Comparison of ENCODE assay signal across 8 cellular contexts in genomic region chr1:176206961-176207902, GRCh38. TPM values are rescaled to one million over a fixed set of nuclear protein-coding genes. Genes with fewer than 3 reads are reported as not detected.
DNase-seq lines count a peak whose midpoint lies in the region; ATAC-seq and TF ChIP-seq lines count a peak whose summit lies in the region.

TSS of gene COP1 (minus strand) at chr1:176207286. CDS start at chr1:176206978, 308 bp downstream.

- H3K4me1 Mint-ChIP-seq in activated naive CD4-positive, alpha-beta T cell treated with anti-CD3 and anti-CD28 coated beads, Interleukin-2, amount 50 U/mL, for 24 hours = peaks cover 47% of the 10 kb centered on the region

- no peaks in the 10 kb centered on the region for H3K27me3 Mint-ChIP-seq in activated naive CD4-positive, alpha-beta T cell treated with anti-CD3 and anti-CD28 coated beads, Interleukin-2, amount 50 U/mL, for 24 hours

- no peak for TF ChIP-seq POLR2A in testis (IDR thresholded peaks at IDR 0.05)

- H3K9me3 ChIP-seq in testis = no peaks in the 10 kb centered on the region

- DNase-seq in GM10248 (ENCODE audit: extremely low spot score) (peak; percentile 94), NCI-H1092 (lab: John Stamatoyannopoulos, UW) (peak; percentile 98), glomerular endothelial cell (ENCODE audit: extremely low read depth, low read depth, low spot score) (peak; percentile 67), omental fat pad (ENCODE audit: low spot score) (peak; percentile 72), testis (peak; percentile 97)

- H3K27ac ChIP-seq in testis = peak within 1 kb of the TSS; percentile 87 to 90

- H3K4me3 Mint-ChIP-seq in activated naive CD4-positive, alpha-beta T cell treated with anti-CD3 and anti-CD28 coated beads, Interleukin-2, amount 50 U/mL, for 24 hours = peak within 1 kb of the TSS; percentile 97

- H3K4me1 ChIP-seq in testis = peaks cover 25% of the 10 kb centered on the region

- peak within 1 kb of the TSS; percentile 100 for H3K27ac Mint-ChIP-seq in activated naive CD4-positive, alpha-beta T cell treated with anti-CD3 and anti-CD28 coated beads, Interleukin-2, amount 50 U/mL, for 24 hours

- CTCF ChIA-PET in GM10248 (lab: Yijun Ruan, JAX) = interaction anchor here (0.9 to 1.9 kb wide), 5 partner anchors 10 to 22 kb away, joined by 3 to 5 read pairs (median 4); no protein-coding TSS in a partner anchor

- no peaks in the 10 kb centered on the region for H3K36me3 ChIP-seq in testis (ENCODE audit: low read depth, missing control alignments)

- no peaks in the 10 kb centered on the region for H3K27me3 ChIP-seq in testis

- peak within 1 kb of the TSS; percentile 92 to 93 for H3K4me3 ChIP-seq in testis

- H3K9me3 Mint-ChIP-seq in activated naive CD4-positive, alpha-beta T cell treated with anti-CD3 and anti-CD28 coated beads, Interleukin-2, amount 50 U/mL, for 24 hours = no peaks in the 10 kb centered on the region

- intact Hi-C loops in testis (cut with DNase I; ENCODE audit: low total_unique reads) = no loop called here

- ATAC-seq in HG02588 (IDR thresholded peaks at IDR 0.05; ENCODE audit: unreplicated experiment) (peak; percentile 80), SK-N-SH treated with all-trans-retinoic acid at 6 μM for 48 hours (peak; percentile 92), omental fat pad (ENCODE audit: low FRiP score) (peak; percentile 96)

- TF ChIP-seq CTCF in GM10248 (IDR thresholded peaks at IDR 0.05; ENCODE audit: control extremely low read depth, extremely low read depth, low read depth, missing control alignments) (no peak), omental fat pad (IDR thresholded peaks at IDR 0.05) (no peak), testis (IDR thresholded peaks at IDR 0.05) (no peak)

- H3K36me3 Mint-ChIP-seq in activated naive CD4-positive, alpha-beta T cell treated with anti-CD3 and anti-CD28 coated beads, Interleukin-2, amount 50 U/mL, for 24 hours = peaks cover 11% of the 10 kb centered on the region

- 1% methylated on average over 77 to 81 of the region's 92 CpGs for WGBS in testis, 2 donors

- POLR2A ChIA-PET in GM10248 (lab: Yijun Ruan, JAX) = interaction anchor here (0.6 to 0.7 kb wide), 2 partner anchors 12 to 1213 kb away, joined by 3 read pairs; no protein-coding TSS in a partner anchor

TF ChIP-seq in SK-N-SH treated with all-trans-retinoic acid at 6 μM for 48 hours, 23 proteins besides CTCF, POLR2A, EP300 and RAD21:
- TF ChIP-seq ZC3H10 (CRISPR knock-in tag; IDR thresholded peaks at IDR 0.05) = 0 out of 2 replicates have a peak, but pooled peaks have one; percentile 61
- no peak for TF ChIP-seq ZNF565 (CRISPR knock-in tag; conservative IDR thresholded peaks at IDR 0.05; ENCODE audit: low read depth)

RNA-seq across cellular contexts. Expression of gene COP1, which starts in this region (rescaled TPM):
- total RNA-seq in glomerular endothelial cell (40.8 and 67.4 TPM in 2 replicates), omental fat pad (10 to 100 TPM; 43.6 to 83.7 (median 50.6) TPM), testis (100 to 1,000 TPM in 1 of 2 donors, 10 to 100 TPM in 1; 92.9 to 103 TPM)
- 63.7 TPM for polyA plus RNA-seq in testis (ENCODE audit: insufficient read depth, low read depth, low replicate concordance)

Comparison
In these comparisons a context has a peak if more than half of its experiments do, and no peak if none do; other contexts are left out.
1. Peak in every context shown above with its lines: DNase-seq, ATAC-seq, H3K4me3 ChIP-seq and H3K27ac ChIP-seq.